Comparison of ENCODE assay signal across 1 cellular context in genomic region chr14:102248121-102248520, GRCh38.
TF ChIP-seq lines count a peak whose summit lies in the region.

No MANE protein-coding gene starts in this region.

TF ChIP-seq in IMR-90, 13 proteins besides CTCF, POLR2A, EP300 and RAD21 (continued from another document):
- TF ChIP-seq MAZ (IDR thresholded peaks at IDR 0.05; ENCODE audit: borderline replicate concordance, low read depth, low read length) = no peak
- TF ChIP-seq ELK1 (IDR thresholded peaks at IDR 0.05; ENCODE audit: borderline replicate concordance, low read depth, low read length) = no peak
- TF ChIP-seq FOS (IDR thresholded peaks at IDR 0.05; ENCODE audit: low read depth, low read length) = no peak
TF ChIP-seq in IMR-90: peak in this region for 0.
